In genomic region chr4:106690487-106690886, GRCh38 we compare ENCODE assay signal across 11 cellular contexts.
A peak's percentile ranks its signal among the peaks of the same experiment; 100 is the strongest.
DNase-seq lines count a peak whose midpoint lies in the region; ATAC-seq and TF ChIP-seq lines count a peak whose summit lies in the region.
"Had no signal": no experiment of that assay in that cellular context is flagged by ENCODE, and none has a peak within 500 bp of the region (broad histone marks: within the 10 kb centered on the region; RNA-seq: fewer than 3 reads in every experiment).

No MANE protein-coding gene starts in this region.

- no peaks in the 10 kb centered on the region for H3K4me1 ChIP-seq in mesenchymal stem cell (ENCODE audit: control insufficient read depth, insufficient read depth, low read depth, low read length)

- H3K18ac ChIP-seq in mesenchymal stem cell (ENCODE audit: low read depth in 1 of 2, low read length in 2 of 2) = no peak overlapping the region

- no peak overlapping the region for H2BK5ac ChIP-seq in mesenchymal stem cell (ENCODE audit: low read depth, low read length, poor library complexity, severe bottlenecking)

- intact Hi-C loops in left colon (cut with DNase I, micrococcal nuclease) = no loop called here

- H3K9ac ChIP-seq in mesenchymal stem cell (ENCODE audit: low read length) = no peak overlapping the region

- H3K27me3 Mint-ChIP-seq in activated T-helper 17 cell treated with anti-CD3 and anti-CD28 coated beads, Interleukin-2, amount 50 U/mL, for 72 hours = no peaks in the 10 kb centered on the region

- no peak overlapping the region for H4K8ac ChIP-seq in mesenchymal stem cell (ENCODE audit: low read length)

- H3K36me3 ChIP-seq in mesenchymal stem cell (ENCODE audit: control insufficient read depth in 1 of 2, insufficient read depth in 2 of 2, low read depth in 1 of 2, low read length in 2 of 2) = no peaks in the 10 kb centered on the region

- H3K4me3 Mint-ChIP-seq in activated T-helper 17 cell treated with anti-CD3 and anti-CD28 coated beads, Interleukin-2, amount 50 U/mL, for 72 hours = no peak overlapping the region
- H3K4me3 Mint-ChIP-seq: activated naive CD4-positive, alpha-beta T cell treated with anti-CD3 and anti-CD28 coated beads for 36 hours had no signal

- H3K4me1 Mint-ChIP-seq in activated T-helper 17 cell treated with anti-CD3 and anti-CD28 coated beads, Interleukin-2, amount 50 U/mL, for 72 hours = no peaks in the 10 kb centered on the region

- ATAC-seq in activated T-helper 17 cell treated with anti-CD3 and anti-CD28 coated beads, Interleukin-2, amount 50 U/mL, for 72 hours (replicated peaks) = peak; percentile 21
- ATAC-seq in left colon (no peak), HG02759 (IDR thresholded peaks at IDR 0.05; ENCODE audit: unreplicated experiment) (no peak), HG03460 (IDR thresholded peaks at IDR 0.05; ENCODE audit: unreplicated experiment) (no peak)
- ATAC-seq: left ventricle myocardium superior had no signal

- H3K27ac ChIP-seq in mesenchymal stem cell (ENCODE audit: low read length, poor library complexity, severe bottlenecking) = no peak overlapping the region

- 36% methylated on average over 4 of the region's 4 CpGs for WGBS in mesenchymal stem cell

- H3K4me3 ChIP-seq in LNCaP clone FGC (ENCODE audit: low read depth, low read length) (no peak overlapping the region), mesenchymal stem cell (ENCODE audit: insufficient read depth in 1 of 2, low read depth in 1 of 2, low read length in 2 of 2) (no peak overlapping the region)

- H3K27ac Mint-ChIP-seq in activated T-helper 17 cell treated with anti-CD3 and anti-CD28 coated beads, Interleukin-2, amount 50 U/mL, for 72 hours = no peak overlapping the region
- H3K27ac Mint-ChIP-seq: activated naive CD4-positive, alpha-beta T cell treated with anti-CD3 and anti-CD28 coated beads for 36 hours had no signal

- no peaks in the 10 kb centered on the region for H3K36me3 Mint-ChIP-seq in activated T-helper 17 cell treated with anti-CD3 and anti-CD28 coated beads, Interleukin-2, amount 50 U/mL, for 72 hours (ENCODE audit: low read depth)

- H2BK12ac ChIP-seq in mesenchymal stem cell (ENCODE audit: low read length in 2 of 2) = no peak overlapping the region

- no peak overlapping the region for H3K23ac ChIP-seq in mesenchymal stem cell (ENCODE audit: low read length in 2 of 2)

- H2AK5ac ChIP-seq in mesenchymal stem cell (ENCODE audit: low read length, severe bottlenecking) = no peak overlapping the region

- H4K91ac ChIP-seq in mesenchymal stem cell (ENCODE audit: low read length) = no peak overlapping the region

- no peak overlapping the region for H3K14ac ChIP-seq in mesenchymal stem cell (ENCODE audit: low read length in 2 of 2)

- H3K27me3 ChIP-seq in mesenchymal stem cell (ENCODE audit: control insufficient read depth in 1 of 2, insufficient read depth in 1 of 2, low read length in 2 of 2) = no peaks in the 10 kb centered on the region

- H3K4ac ChIP-seq in mesenchymal stem cell (ENCODE audit: low read depth in 1 of 2, low read length in 2 of 2) = no peak overlapping the region

- H2AFZ ChIP-seq in mesenchymal stem cell (ENCODE audit: low read depth, low read length) = no peak overlapping the region

- H3K4me2 ChIP-seq in mesenchymal stem cell (ENCODE audit: low read length, poor library complexity, severe bottlenecking) = no peak overlapping the region

- H3K79me1 ChIP-seq in mesenchymal stem cell (replicated peaks; ENCODE audit: low read length, poor library complexity, severe bottlenecking) = no peaks in the 10 kb centered on the region

- no peaks in the 10 kb centered on the region for H3K9me3 ChIP-seq in mesenchymal stem cell (ENCODE audit: control insufficient read depth, low read length)

- no peak overlapping the region for H2BK15ac ChIP-seq in mesenchymal stem cell (ENCODE audit: low read depth, poor library complexity, severe bottlenecking)

- no peak overlapping the region for H2BK120ac ChIP-seq in mesenchymal stem cell (ENCODE audit: low read depth, low read length)

- TF ChIP-seq CTCF in LNCaP clone FGC (IDR thresholded peaks at IDR 0.05; ENCODE audit: control insufficient read depth, extremely low read depth, insufficient read depth) = no peak

- peak; percentile 44 for DNase-seq in GM03348 (ENCODE audit: low spot score)
- DNase-seq in LNCaP clone FGC (ENCODE audit: low read depth) = peak; percentile 32
- DNase-seq in mesenchymal stem cell = peak; percentile 48
- no peak for DNase-seq in left colon
- DNase-seq in NCI-H774 (lab: John Stamatoyannopoulos, UW) = no peak
- DNase-seq: activated naive CD4-positive, alpha-beta T cell treated with anti-CD3 and anti-CD28 coated beads for 36 hours; effector CD4-positive, alpha-beta T cell; left ventricle myocardium superior had no signal

- peaks cover 6% of the 10 kb centered on the region for H3K9me3 Mint-ChIP-seq in activated T-helper 17 cell treated with anti-CD3 and anti-CD28 coated beads, Interleukin-2, amount 50 U/mL, for 72 hours

Comparison
In these comparisons a context has a peak if more than half of its experiments do, and no peak if none do; other contexts are left out.
1. DNase-seq: peak in GM03348 (single experiment), LNCaP clone FGC (single experiment) and mesenchymal stem cell (single experiment); none in left colon (0 of 2) and NCI-H774 (single experiment).